10 cellular contexts compared by ENCODE assay signal in genomic region chr7:73526892-73527821, GRCh38. TPM values are rescaled to one million over a fixed set of nuclear protein-coding genes. Genes with fewer than 3 reads are reported as not detected.
DNase-seq lines count a peak whose midpoint lies in the region; ATAC-seq and TF ChIP-seq lines count a peak whose summit lies in the region.
"Had no signal": no experiment of that assay in that cellular context is flagged by ENCODE, and none has a peak within 500 bp of the region (broad histone marks: within the 10 kb centered on the region; RNA-seq: fewer than 3 reads in every experiment).

No MANE protein-coding gene starts in this region.

- ATAC-seq in activated CD8-positive, alpha-beta memory T cell treated with anti-CD3 and anti-CD28 coated beads, Interleukin-2, amount 10 ng/mL, durations not matched to agents 7 days and 5 days = no peak
- ATAC-seq in stimulated activated effector memory CD8-positive, alpha-beta T cell treated with anti-CD3 and anti-CD28 coated beads, Interleukin-12 subunit alpha, Interleukin-12 subunit beta, amount 100 ng/mL, for 72 hours = no peak

- peak; percentile 61 for DNase-seq in activated CD8-positive, alpha-beta memory T cell treated with anti-CD3 and anti-CD28 coated beads, Interleukin-2, amount 10 ng/mL, durations not matched to agents 7 days and 5 days
- DNase-seq in activated CD8-positive, alpha-beta memory T cell treated with anti-CD3 and anti-CD28 coated beads for 24 hours = no peak
- DNase-seq in NCI-H2029 treated with DMSO at 0.1 percent for 48 hours (lab: John Stamatoyannopoulos, UW) = peak; percentile 23
- DNase-seq in activated T-helper 2 cell treated with anti-CD3 and anti-CD28 coated beads, Interferon-gamma antibody, Interleukin-2, Interleukin-4, amounts not matched to agents 10 μg/mL and 5 μg/mL and 100 μg/mL, durations not matched to agents 14 hours and 24 hours and 36 hours (ENCODE audit: low spot score) = no peak
- no peak for DNase-seq in stimulated activated effector memory CD8-positive, alpha-beta T cell treated with anti-CD3 and anti-CD28 coated beads, Interleukin-12 subunit alpha, Interleukin-12 subunit beta, amount 100 ng/mL, for 72 hours (ENCODE audit: low spot score in 2 of 2)
- DNase-seq in DMS79 (lab: John Stamatoyannopoulos, UW) = no peak
- DNase-seq in dorsolateral prefrontal cortex = no peak
- DNase-seq in AML-193 (lab: John Stamatoyannopoulos, UW) = no peak
- DNase-seq: stimulated activated CD4-positive, alpha-beta T cell treated with anti-CD3 and anti-CD28 coated beads, Interleukin-12 subunit alpha, Interleukin-12 subunit beta, amount 100 ng/mL, for 4 hours; upper lobe of left lung had no signal

- TF ChIP-seq CTCF in dorsolateral prefrontal cortex (IDR thresholded peaks at IDR 0.05 in 54 of 56, conservative IDR thresholded peaks at IDR 0.05 in 2 of 56; ENCODE audit: low read depth in 1 of 56, partially characterized antibody in 56 of 56) = no peak

- peak overlapping the region; percentile 51 for H3K4me3 Mint-ChIP-seq in activated CD8-positive, alpha-beta memory T cell treated with anti-CD3 and anti-CD28 coated beads, Interleukin-2, amount 10 ng/mL, durations not matched to agents 7 days and 5 days
- H3K4me3 Mint-ChIP-seq in activated T-helper 2 cell treated with anti-CD3 and anti-CD28 coated beads, Interferon-gamma antibody, Interleukin-2, Interleukin-4, amounts not matched to agents 10 μg/mL and 5 μg/mL and 100 μg/mL, durations not matched to agents 14 hours and 24 hours and 36 hours (ENCODE audit: low read depth) = peak overlapping the region; percentile 63
- H3K4me3 Mint-ChIP-seq in stimulated activated effector memory CD8-positive, alpha-beta T cell treated with anti-CD3 and anti-CD28 coated beads, Interleukin-12 subunit alpha, Interleukin-12 subunit beta, amount 100 ng/mL, for 72 hours = peak overlapping the region; percentile 26

- H3K27ac Mint-ChIP-seq in activated CD8-positive, alpha-beta memory T cell treated with anti-CD3 and anti-CD28 coated beads, Interleukin-2, amount 10 ng/mL, durations not matched to agents 7 days and 5 days = peak overlapping the region; percentile 84
- peak overlapping the region; percentile 87 for H3K27ac Mint-ChIP-seq in activated T-helper 2 cell treated with anti-CD3 and anti-CD28 coated beads, Interferon-gamma antibody, Interleukin-2, Interleukin-4, amounts not matched to agents 10 μg/mL and 5 μg/mL and 100 μg/mL, durations not matched to agents 14 hours and 24 hours and 36 hours
- peak overlapping the region; percentile 78 for H3K27ac Mint-ChIP-seq in stimulated activated effector memory CD8-positive, alpha-beta T cell treated with anti-CD3 and anti-CD28 coated beads, Interleukin-12 subunit alpha, Interleukin-12 subunit beta, amount 100 ng/mL, for 72 hours

- peak overlapping the region in 7 of 59 donors; percentile 7 to 44 (median 14) for H3K27ac ChIP-seq in dorsolateral prefrontal cortex
- H3K27ac ChIP-seq: upper lobe of left lung had no signal

- no peaks in the 10 kb centered on the region for H3K27me3 Mint-ChIP-seq in activated CD8-positive, alpha-beta memory T cell treated with anti-CD3 and anti-CD28 coated beads, Interleukin-2, amount 10 ng/mL, durations not matched to agents 7 days and 5 days
- H3K27me3 Mint-ChIP-seq in activated T-helper 2 cell treated with anti-CD3 and anti-CD28 coated beads, Interferon-gamma antibody, Interleukin-2, Interleukin-4, amounts not matched to agents 10 μg/mL and 5 μg/mL and 100 μg/mL, durations not matched to agents 14 hours and 24 hours and 36 hours (ENCODE audit: low read depth) = no peaks in the 10 kb centered on the region

- H3K36me3 Mint-ChIP-seq in activated CD8-positive, alpha-beta memory T cell treated with anti-CD3 and anti-CD28 coated beads, Interleukin-2, amount 10 ng/mL, durations not matched to agents 7 days and 5 days = peaks cover 4% of the 10 kb centered on the region
- peaks cover 4% of the 10 kb centered on the region for H3K36me3 Mint-ChIP-seq in activated T-helper 2 cell treated with anti-CD3 and anti-CD28 coated beads, Interferon-gamma antibody, Interleukin-2, Interleukin-4, amounts not matched to agents 10 μg/mL and 5 μg/mL and 100 μg/mL, durations not matched to agents 14 hours and 24 hours and 36 hours (ENCODE audit: low read depth)
- peaks cover 7% of the 10 kb centered on the region for H3K36me3 Mint-ChIP-seq in stimulated activated effector memory CD8-positive, alpha-beta T cell treated with anti-CD3 and anti-CD28 coated beads, Interleukin-12 subunit alpha, Interleukin-12 subunit beta, amount 100 ng/mL, for 72 hours

- no peak overlapping the region for H3K4me3 ChIP-seq in dorsolateral prefrontal cortex
- H3K4me3 ChIP-seq: upper lobe of left lung had no signal

- H3K9me3 Mint-ChIP-seq in activated CD8-positive, alpha-beta memory T cell treated with anti-CD3 and anti-CD28 coated beads, Interleukin-2, amount 10 ng/mL, durations not matched to agents 7 days and 5 days (ENCODE audit: low read depth) = no peaks in the 10 kb centered on the region
- H3K9me3 Mint-ChIP-seq in activated T-helper 2 cell treated with anti-CD3 and anti-CD28 coated beads, Interferon-gamma antibody, Interleukin-2, Interleukin-4, amounts not matched to agents 10 μg/mL and 5 μg/mL and 100 μg/mL, durations not matched to agents 14 hours and 24 hours and 36 hours = no peaks in the 10 kb centered on the region
- no peaks in the 10 kb centered on the region for H3K9me3 Mint-ChIP-seq in stimulated activated effector memory CD8-positive, alpha-beta T cell treated with anti-CD3 and anti-CD28 coated beads, Interleukin-12 subunit alpha, Interleukin-12 subunit beta, amount 100 ng/mL, for 72 hours

- H3K4me1 Mint-ChIP-seq in activated CD8-positive, alpha-beta memory T cell treated with anti-CD3 and anti-CD28 coated beads, Interleukin-2, amount 10 ng/mL, durations not matched to agents 7 days and 5 days = peaks cover 38% of the 10 kb centered on the region
- H3K4me1 Mint-ChIP-seq in activated T-helper 2 cell treated with anti-CD3 and anti-CD28 coated beads, Interferon-gamma antibody, Interleukin-2, Interleukin-4, amounts not matched to agents 10 μg/mL and 5 μg/mL and 100 μg/mL, durations not matched to agents 14 hours and 24 hours and 36 hours (ENCODE audit: low read depth) = peaks cover 25% of the 10 kb centered on the region
- H3K4me1 Mint-ChIP-seq in stimulated activated effector memory CD8-positive, alpha-beta T cell treated with anti-CD3 and anti-CD28 coated beads, Interleukin-12 subunit alpha, Interleukin-12 subunit beta, amount 100 ng/mL, for 72 hours = peaks cover 39% of the 10 kb centered on the region

- H3K27me3 ChIP-seq in dorsolateral prefrontal cortex = no peaks in the 10 kb centered on the region
- H3K27me3 ChIP-seq: upper lobe of left lung had no signal

- CTCF ChIA-PET in activated CD8-positive, alpha-beta memory T cell treated with anti-CD3 and anti-CD28 coated beads, Interleukin-2, amount 10 ng/mL, durations not matched to agents 7 days and 5 days (lab: Charles Lee) = interaction anchor here (0.8 to 3.0 kb wide), 8 partner anchors 8 to 208 kb away, joined by 3 to 13 read pairs (median 4); no protein-coding TSS in a partner anchor

- intact Hi-C loops in activated T-helper 2 cell treated with anti-CD3 and anti-CD28 coated beads, Interferon-gamma antibody, Interleukin-2, Interleukin-4, amounts not matched to agents 10 μg/mL and 5 μg/mL and 100 μg/mL, durations not matched to agents 14 hours and 24 hours and 36 hours (cut with micrococcal nuclease) = no loop called here
- intact Hi-C loops in dorsolateral prefrontal cortex (cut with DNase I) = loop anchor here (5.0 to 10.0 kb wide), 3 partner anchors 40 to 158 kb away; partner anchors contain the start of genes BUD23 (in 1 of the 2), DNAJC30 (in 1 of the 2) and VPS37D (in 1 of the 2)

RNA-seq across cellular contexts. Expression of gene BAZ1B, which starts 5.1 kb away (rescaled TPM):
- total RNA-seq in activated CD8-positive, alpha-beta memory T cell treated with anti-CD3 and anti-CD28 coated beads, Interleukin-2, amount 10 ng/mL, durations not matched to agents 7 days and 5 days = 100 to 1,000 TPM; 112 to 129 TPM
- 99.6 and 101 TPM in 2 replicates for total RNA-seq in activated T-helper 2 cell treated with anti-CD3 and anti-CD28 coated beads, Interferon-gamma antibody, Interleukin-2, Interleukin-4, amounts not matched to agents 10 μg/mL and 5 μg/mL and 100 μg/mL, durations not matched to agents 14 hours and 24 hours and 36 hours
- total RNA-seq in dorsolateral prefrontal cortex = 10 to 100 TPM; 54.8 to 75.4 (median 63.6) TPM

RNA-seq across cellular contexts. Expression of gene BCL7B, which starts 30.3 kb away (rescaled TPM):
- total RNA-seq in activated CD8-positive, alpha-beta memory T cell treated with anti-CD3 and anti-CD28 coated beads, Interleukin-2, amount 10 ng/mL, durations not matched to agents 7 days and 5 days = 10 to 100 TPM; 74.9 to 87.0 TPM
- 68.6 and 74.5 TPM in 2 replicates for total RNA-seq in activated T-helper 2 cell treated with anti-CD3 and anti-CD28 coated beads, Interferon-gamma antibody, Interleukin-2, Interleukin-4, amounts not matched to agents 10 μg/mL and 5 μg/mL and 100 μg/mL, durations not matched to agents 14 hours and 24 hours and 36 hours
- total RNA-seq in dorsolateral prefrontal cortex = 100 to 1,000 TPM in 1 of 120 experiments, 10 to 100 TPM in 119; 35.1 to 109 (median 64.1) TPM

RNA-seq across cellular contexts. Expression of gene TBL2, which starts 51.2 kb away (rescaled TPM):
- 10 to 100 TPM; 23.3 to 27.2 TPM for total RNA-seq in activated CD8-positive, alpha-beta memory T cell treated with anti-CD3 and anti-CD28 coated beads, Interleukin-2, amount 10 ng/mL, durations not matched to agents 7 days and 5 days
- total RNA-seq in activated T-helper 2 cell treated with anti-CD3 and anti-CD28 coated beads, Interferon-gamma antibody, Interleukin-2, Interleukin-4, amounts not matched to agents 10 μg/mL and 5 μg/mL and 100 μg/mL, durations not matched to agents 14 hours and 24 hours and 36 hours = 43.3 and 43.9 TPM in 2 replicates
- 10 to 100 TPM; 14.3 to 32.7 (median 22.3) TPM for total RNA-seq in dorsolateral prefrontal cortex

Comparison
In these comparisons a context has a peak if more than half of its experiments do, and no peak if none do; other contexts are left out.
1. DNase-seq: peak in activated CD8-positive, alpha-beta memory T cell treated with anti-CD3 and anti-CD28 coated beads, Interleukin-2, amount 10 ng/mL, durations not matched to agents 7 days and 5 days (single experiment) and NCI-H2029 treated with DMSO at 0.1 percent for 48 hours (single experiment); none in activated CD8-positive, alpha-beta memory T cell treated with anti-CD3 and anti-CD28 coated beads for 24 hours (single experiment), activated T-helper 2 cell treated with anti-CD3 and anti-CD28 coated beads, Interferon-gamma antibody, Interleukin-2, Interleukin-4, amounts not matched to agents 10 μg/mL and 5 μg/mL and 100 μg/mL, durations not matched to agents 14 hours and 24 hours and 36 hours (single experiment), stimulated activated effector memory CD8-positive, alpha-beta T cell treated with anti-CD3 and anti-CD28 coated beads, Interleukin-12 subunit alpha, Interleukin-12 subunit beta, amount 100 ng/mL, for 72 hours (0 of 2), DMS79 (single experiment), dorsolateral prefrontal cortex (0 of 10) and AML-193 (0 of 2).
2. Peak in every context shown above with its lines, with median percentiles within 50 percentile points of each other: H3K27ac Mint-ChIP-seq and H3K4me3 Mint-ChIP-seq.